Comparison of ENCODE assay signal across 25 cellular contexts in the genomic region with DNA sequence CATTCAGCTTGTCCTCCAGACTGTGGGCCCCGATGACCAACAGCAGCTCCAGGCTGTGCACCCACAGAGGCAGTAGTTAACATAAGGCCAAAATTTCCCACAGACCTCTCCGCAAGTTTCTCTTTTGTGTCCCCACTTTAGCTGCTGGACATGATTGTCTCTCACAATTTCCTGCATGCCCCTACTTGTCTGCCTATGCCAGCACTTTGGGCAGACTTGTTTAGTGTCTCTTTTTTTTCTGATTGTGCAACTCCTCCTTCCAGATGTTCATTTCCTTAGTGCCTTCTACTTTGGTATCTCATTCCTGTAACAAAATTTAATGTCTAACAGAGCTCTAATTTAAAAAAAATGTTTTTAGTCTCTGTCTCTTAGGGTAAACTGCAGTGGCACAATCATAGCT. TPM values are rescaled to one million over a fixed set of nuclear protein-coding genes. Genes with fewer than 3 reads are reported as not detected.
"Had no signal": no experiment of that assay in that cellular context is flagged by ENCODE, and none has a peak within 500 bp of the region (broad histone marks: within the 10 kb centered on the region; RNA-seq: fewer than 3 reads in every experiment).

No MANE protein-coding gene starts in this region.

- H3K9me3 ChIP-seq: SJSA1 had no signal

- ATAC-seq: activated CD4-positive, alpha-beta T cell treated with anti-CD3 and anti-CD28 coated beads for 36 hours; activated T-helper 17 cell treated with anti-CD3 and anti-CD28 coated beads, Interleukin-2, amount 50 U/mL, for 72 hours; HepG2; T-cell had no signal

- H3K27ac ChIP-seq: SJSA1 had no signal

- H3K27me3 ChIP-seq: SJSA1 had no signal

- H3K36me3 ChIP-seq: SJSA1 had no signal

- DNase-seq: activated CD4-positive, alpha-beta memory T cell treated with anti-CD3 and anti-CD28 coated beads, Interleukin-2, amount 10 ng/mL, durations not matched to agents 7 days and 5 days; activated CD4-positive, alpha-beta T cell treated with anti-CD3 and anti-CD28 coated beads for 36 hours; activated CD4-positive, alpha-beta T cell treated with anti-CD3 and anti-CD28 coated beads, Interleukin-2, amount 50 U/mL, for 1 hour; activated CD4-positive, CD25-positive, alpha-beta regulatory T cell; activated gamma-delta T cell; activated naive CD4-positive, alpha-beta T cell treated with anti-CD3 and anti-CD28 coated beads for 36 hours; activated T-cell treated with anti-CD3 and anti-CD28 coated beads for 4 hours; activated T-cell treated with anti-CD3 and anti-CD28 coated beads, Interleukin-2, amount 50 U/mL, for 48 hours; amygdala; cerebellar nuclear complex; MM.1S; NCI-H146; NCI-H187 treated with DMSO at 0.1 percent for 48 hours; NCI-H2081 treated with DMSO at 0.1 percent for 48 hours; NCI-H2171 treated with DMSO at 0.1 percent for 48 hours; NCI-H226; NCI-H510A; NCI-H69; T-cell; T-helper 2 cell; T1000 had no signal

- H3K4me3 ChIP-seq: SJSA1 had no signal

- H3K4me1 ChIP-seq: SJSA1 had no signal

RNA-seq across cellular contexts. Expression of gene SCN3B, which starts 23.8 kb away (rescaled TPM):
- total RNA-seq: activated CD4-positive, alpha-beta T cell treated with anti-CD3 and anti-CD28 coated beads for 36 hours; activated CD8-positive, alpha-beta memory T cell treated with anti-CD3 and anti-CD28 coated beads for 36 hours; activated naive CD4-positive, alpha-beta T cell treated with anti-CD3 and anti-CD28 coated beads for 36 hours; T-cell had no signal
